Comparison of ENCODE assay signal across 22 cellular contexts in genomic region chr20:20192366-20192765, GRCh38.
"Had no signal": no experiment of that assay in that cellular context is flagged by ENCODE, and none has a peak within 500 bp of the region (broad histone marks: within the 10 kb centered on the region; RNA-seq: fewer than 3 reads in every experiment).

No MANE protein-coding gene starts in this region.

- H3K27ac ChIP-seq: gastrocnemius medialis, stomach, thyroid gland, upper lobe of right lung had no signal

- DNase-seq: activated CD4-positive, alpha-beta memory T cell treated with anti-CD3 and anti-CD28 coated beads, Interleukin-2, amount 10 ng/mL, durations not matched to agents 7 days and 5 days; activated CD4-positive, alpha-beta T cell treated with anti-CD3 and anti-CD28 coated beads, Interleukin-2, amount 10 ng/mL, durations not matched to agents 24 days and 14 days; activated CD4-positive, CD25-positive, alpha-beta regulatory T cell treated with anti-CD3 and anti-CD28 coated beads, Interleukin-2, amount 50 U/mL, for 72 hours; activated naive CD8-positive, alpha-beta T cell treated with anti-CD3 and anti-CD28 coated beads, Interleukin-2, amount 50 U/mL, for 24 hours; activated T-cell treated with anti-CD3 and anti-CD28 coated beads, Interleukin-2, amount 50 U/mL, for 4 hours; amygdala; cortex of kidney; effector memory CD8-positive, alpha-beta T cell; erythroblast; gastrocnemius medialis; glutamatergic neuron; islet precursor cell; left ventricle myocardium superior; posterior cingulate gyrus; right cardiac atrium; stimulated activated CD4-positive, alpha-beta T cell treated with anti-CD3 and anti-CD28 coated beads, Interleukin-15, amount 100 ng/mL, for 24 hours; stimulated activated CD4-positive, alpha-beta T cell treated with anti-CD3 and anti-CD28 coated beads, Interleukin-2, amount 100 ng/mL, for 24 hours; stimulated activated naive B cell treated with anti-CD40 and anti-IgM and Interleukin-4, amounts not matched to agents 10 μg/mL and 1 μg/mL and 100 μg/mL, for 72 hours; stomach; thyroid gland; upper lobe of right lung had no signal

- H3K4me1 ChIP-seq: gastrocnemius medialis, stomach, thyroid gland, upper lobe of right lung had no signal

- H3K27me3 ChIP-seq: gastrocnemius medialis, stomach, thyroid gland, upper lobe of right lung had no signal

- H3K36me3 ChIP-seq: stomach, thyroid gland, upper lobe of right lung had no signal

- ATAC-seq: activated naive CD8-positive, alpha-beta T cell treated with anti-CD3 and anti-CD28 coated beads, Interleukin-2, amount 50 U/mL, for 24 hours; activated T-cell treated with anti-CD3 and anti-CD28 coated beads, Interleukin-2, amount 50 U/mL, for 4 hours; activated T-helper 17 cell treated with anti-CD3 and anti-CD28 coated beads, Interleukin-2, amount 50 U/mL, for 72 hours; effector memory CD8-positive, alpha-beta T cell; gastrocnemius medialis; left ventricle myocardium superior; right cardiac atrium; stimulated activated naive B cell treated with anti-CD40 and anti-IgM and Interleukin-4, amounts not matched to agents 10 μg/mL and 1 μg/mL and 100 μg/mL, for 72 hours; upper lobe of right lung had no signal

- H3K4me3 ChIP-seq: gastrocnemius medialis, stomach, thyroid gland, upper lobe of right lung had no signal
